In genomic region chr11:125591659-125592304, GRCh38 we compare ENCODE assay signal across 8 cellular contexts. TPM values are rescaled to one million over a fixed set of nuclear protein-coding genes. Genes with fewer than 3 reads are reported as not detected.
DNase-seq lines count a peak whose midpoint lies in the region; ATAC-seq and TF ChIP-seq lines count a peak whose summit lies in the region.

No MANE protein-coding gene starts in this region.

- H3K4me3 ChIP-seq in adipocyte (ENCODE audit: low read length), result peak overlapping the region; percentile 100
- peak overlapping the region; percentile 17 for H3K4me3 ChIP-seq in hepatocyte
- peak overlapping the region; percentile 59 to 96 (median 78) for H3K4me3 ChIP-seq in sigmoid colon

- peaks cover 9% of the 10 kb centered on the region for H4K20me1 ChIP-seq in hepatocyte (ENCODE audit: insufficient read depth, poor library complexity, severe bottlenecking)

- no peak for TF ChIP-seq CTCF in hepatocyte (IDR thresholded peaks at IDR 0.05; ENCODE audit: poor library complexity)
- TF ChIP-seq CTCF in sigmoid colon (IDR thresholded peaks at IDR 0.05), result no peak

- H3K36me3 ChIP-seq in adipocyte (ENCODE audit: control insufficient read depth, insufficient read depth, low read length, severe bottlenecking), result peaks cover under 1% of the 10 kb centered on the region
- no peaks in the 10 kb centered on the region for H3K36me3 ChIP-seq in hepatocyte (replicated peaks; ENCODE audit: insufficient read depth, low read depth)
- H3K36me3 ChIP-seq in sigmoid colon, result peaks cover 0 to 9% (median 0%) of the 10 kb centered on the region in 4 donors

- H3K9me3 ChIP-seq in adipocyte (ENCODE audit: control insufficient read depth, low read length), result no peaks in the 10 kb centered on the region
- no peaks in the 10 kb centered on the region for H3K9me3 ChIP-seq in hepatocyte (ENCODE audit: low read depth)
- no peaks in the 10 kb centered on the region for H3K9me3 ChIP-seq in sigmoid colon

- peaks cover 45% of the 10 kb centered on the region for H3K79me2 ChIP-seq in hepatocyte

- H3K4me2 ChIP-seq in hepatocyte, result peak overlapping the region; percentile 77

- DNase-seq in AG08396 (ENCODE audit: low spot score) (peak; percentile 32), SHP77 treated with DMSO at 0.1 percent for 48 hours (lab: John Stamatoyannopoulos, UW) (peak; percentile 19), adipocyte (ENCODE audit: low read depth) (peak; percentile 67), hepatocyte (ENCODE audit: low spot score) (peak; percentile 55), sigmoid colon (peak; percentile 78), OCI-M2 (lab: John Stamatoyannopoulos, UW; ENCODE audit: unreplicated experiment) (no peak)

- H3K9me2 ChIP-seq in hepatocyte (replicated peaks; ENCODE audit: insufficient read depth), result no peaks in the 10 kb centered on the region

- no peak for TF ChIP-seq POLR2A in sigmoid colon (IDR thresholded peaks at IDR 0.05)

- no peak for TF ChIP-seq EP300 in sigmoid colon (IDR thresholded peaks at IDR 0.05)

- H3K27me3 ChIP-seq in adipocyte (replicated peaks; ENCODE audit: control insufficient read depth, insufficient read depth, low read length) (no peaks in the 10 kb centered on the region), hepatocyte (no peaks in the 10 kb centered on the region), sigmoid colon (no peaks in the 10 kb centered on the region)

- H2AFZ ChIP-seq in hepatocyte, result peak overlapping the region; percentile 43

- WGBS in hepatocyte (ENCODE audit: low lambda C conversion rate, missing lambda C conversion rate), result 7% methylated on average over 29 of the region's 29 CpGs
- 1% methylated on average over 29 of the region's 29 CpGs for WGBS in sigmoid colon, 2 donors

- H3K27ac ChIP-seq in hepatocyte (peak overlapping the region; percentile 97), sigmoid colon (peak overlapping the region; percentile 96 to 98 (median 98))

- H3K4me1 ChIP-seq in adipocyte (ENCODE audit: control insufficient read depth, insufficient read depth, low read length) (peaks cover 13% of the 10 kb centered on the region), hepatocyte (ENCODE audit: insufficient read depth) (peaks cover 13% of the 10 kb centered on the region), sigmoid colon (peaks cover 0 to 33% (median 22%) of the 10 kb centered on the region in 4 donors)

- ATAC-seq in GM18867 (IDR thresholded peaks at IDR 0.05; ENCODE audit: unreplicated experiment) (peak; percentile 17), HG03060 (IDR thresholded peaks at IDR 0.05; ENCODE audit: low read depth, unreplicated experiment) (peak; percentile 12)

- intact Hi-C loops in sigmoid colon (cut with DNase I), result loop anchor here (1.0 to 10.0 kb wide), 6 partner anchors 33 to 673 kb away; partner anchors contain the start of genes CCDC15, CHEK1, FEZ1 and FOXRED1

- H3K9ac ChIP-seq in adipocyte (ENCODE audit: low read length), result peak overlapping the region; percentile 94

RNA-seq across cellular contexts. Expression of gene STT3A, which starts 0.9 kb away (rescaled TPM):
- total RNA-seq in hepatocyte, result 198 and 229 TPM in 2 replicates
- 191 and 192 TPM in 2 replicates for polyA plus RNA-seq in hepatocyte
- total RNA-seq in sigmoid colon, result 10 to 100 TPM; 34.8 to 60.3 (median 52.9) TPM
- polyA plus RNA-seq in sigmoid colon, result 10 to 100 TPM; 10.8 to 62.7 (median 20.3) TPM

RNA-seq across cellular contexts. Expression of gene EI24, which starts 22.5 kb away (rescaled TPM):
- total RNA-seq in hepatocyte (76.2 and 95.0 TPM in 2 replicates), sigmoid colon (100 to 1,000 TPM in 1 of 4 donors, 10 to 100 TPM in 3; 74.5 to 109 (median 86.6) TPM)
- polyA plus RNA-seq in hepatocyte (103 and 130 TPM in 2 replicates), sigmoid colon (10 to 100 TPM; 46.2 to 77.8 (median 65.5) TPM)

RNA-seq across cellular contexts. Expression of gene CHEK1, which starts 33.2 kb away (rescaled TPM):
- total RNA-seq in hepatocyte (10.0 and 16.3 TPM in 2 replicates), sigmoid colon (10 to 100 TPM in 1 of 4 donors, 1 to 10 TPM in 3; 2.5 to 12.9 (median 7.2) TPM)
- polyA plus RNA-seq in hepatocyte (8.6 and 8.8 TPM in 2 replicates), sigmoid colon (10 to 100 TPM in 1 of 3 donors, 1 to 10 TPM in 2; 4.4 to 18.6 (median 8.4) TPM)

Comparison
In these comparisons a context has a peak if more than half of its experiments do, and no peak if none do; other contexts are left out.
1. H3K4me3 ChIP-seq: peak in every context shown above with its lines; median percentile 100 in adipocyte; 78 in sigmoid colon; 17 in hepatocyte.